In the genomic region with DNA sequence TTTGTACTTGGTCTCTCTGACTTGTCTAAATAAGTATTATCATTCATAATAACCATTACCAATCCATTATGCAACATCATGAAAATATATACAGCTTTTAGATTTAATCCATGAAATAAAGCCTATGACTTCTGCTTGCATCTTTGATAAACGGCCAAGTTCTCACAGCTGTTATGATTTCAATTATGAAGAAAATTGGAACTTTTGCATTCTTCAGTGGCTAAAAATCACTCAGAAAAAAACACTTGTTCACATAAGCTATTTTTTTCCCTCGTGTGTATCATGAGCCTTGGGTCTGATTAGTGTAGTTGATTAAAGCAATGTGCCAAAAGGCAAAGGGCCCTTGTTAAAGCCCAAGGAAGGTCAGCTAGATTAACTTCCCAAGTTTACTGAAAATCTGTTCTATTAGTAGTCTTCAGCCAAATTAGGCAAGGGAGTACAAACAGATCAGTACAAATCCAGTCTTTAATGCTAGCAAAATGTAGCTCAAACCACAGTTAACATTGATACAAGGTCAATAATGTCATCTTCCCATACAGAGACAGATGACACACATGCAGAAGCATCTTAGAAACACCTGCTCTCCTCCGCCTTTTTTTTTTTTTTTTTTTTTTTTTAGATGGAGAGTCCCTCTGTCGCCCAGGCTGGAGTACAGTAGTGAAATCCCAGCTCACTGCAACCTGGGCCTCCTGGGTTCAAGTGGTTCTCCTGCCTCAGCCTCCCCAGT, we compare ENCODE assay signal across 12 cellular contexts.
A peak's percentile ranks its signal among the peaks of the same experiment; 100 is the strongest.
DNase-seq lines count a peak whose midpoint lies in the region; ATAC-seq and TF ChIP-seq lines count a peak whose summit lies in the region.
"Had no signal": no experiment of that assay in that cellular context is flagged by ENCODE, and none has a peak within 500 bp of the region (broad histone marks: within the 10 kb centered on the region; RNA-seq: fewer than 3 reads in every experiment).

No MANE protein-coding gene starts in this region.

- no peak for TF ChIP-seq CTCF in OCI-LY3 (IDR thresholded peaks at IDR 0.05; ENCODE audit: low read depth, low read length)
- TF ChIP-seq CTCF in dorsolateral prefrontal cortex (IDR thresholded peaks at IDR 0.05 in 54 of 56, conservative IDR thresholded peaks at IDR 0.05 in 2 of 56; ENCODE audit: low read depth in 1 of 56, partially characterized antibody in 56 of 56): no peak

- H3K4me3 ChIP-seq in OCI-LY3 (ENCODE audit: low read length): peak overlapping the region; percentile 10; the same call in 1 of the 2 replicates
- no peak overlapping the region for H3K4me3 ChIP-seq in dorsolateral prefrontal cortex
- H3K4me3 ChIP-seq in skeletal muscle tissue (ENCODE audit: low read length in 3 of 3): no peak overlapping the region
- H3K4me3 ChIP-seq in aorta (ENCODE audit: low read length in 2 of 2): no peak overlapping the region
- H3K4me3 ChIP-seq: tibial nerve had no signal

- DNase-seq in activated T-cell treated with anti-CD3 and anti-CD28 coated beads, Interleukin-2, amount 50 U/mL, for 72 hours: no peak
- no peak for DNase-seq in activated T-cell treated with anti-CD3 and anti-CD28 coated beads, Interleukin-2, amount 50 U/mL, for 1 hour
- no peak for DNase-seq in dorsolateral prefrontal cortex
- DNase-seq in NCI-H2107 treated with DMSO at 0.1 percent for 48 hours (lab: John Stamatoyannopoulos, UW; ENCODE audit: unreplicated experiment): no peak
- DNase-seq in NCI-H2227 treated with DMSO at 0.1 percent for 48 hours (lab: John Stamatoyannopoulos, UW): no peak
- DNase-seq in aorta: no peak
- DNase-seq: Kasumi-1, NCI-H2029 had no signal

- peaks cover 60% of the 10 kb centered on the region for H3K4me1 Mint-ChIP-seq in activated T-cell treated with anti-CD3 and anti-CD28 coated beads, Interleukin-2, amount 50 U/mL, for 72 hours (ENCODE audit: low read depth)

- H3K9ac ChIP-seq in OCI-LY3 (ENCODE audit: low read length): peak overlapping the region; percentile 81
- H3K9ac ChIP-seq in skeletal muscle tissue (ENCODE audit: low read depth in 1 of 3, low read length in 3 of 3): no peak overlapping the region

- H3K4me3 Mint-ChIP-seq in activated T-cell treated with anti-CD3 and anti-CD28 coated beads, Interleukin-2, amount 50 U/mL, for 72 hours: peak overlapping the region; percentile 29 to 64

- no peaks in the 10 kb centered on the region for H3K79me2 ChIP-seq in OCI-LY3 (ENCODE audit: low read length)

- peak overlapping the region; percentile 57 for H3K4me2 ChIP-seq in OCI-LY3 (ENCODE audit: low read length)

- no peaks in the 10 kb centered on the region for H3K27me3 Mint-ChIP-seq in activated T-cell treated with anti-CD3 and anti-CD28 coated beads, Interleukin-2, amount 50 U/mL, for 72 hours (ENCODE audit: low read depth)

- H3K27ac Mint-ChIP-seq in activated T-cell treated with anti-CD3 and anti-CD28 coated beads, Interleukin-2, amount 50 U/mL, for 72 hours: no peak overlapping the region

- ATAC-seq in activated T-cell treated with anti-CD3 and anti-CD28 coated beads, Interleukin-2, amount 50 U/mL, for 72 hours (replicated peaks in 1 of 2): no peak
- ATAC-seq in aorta (ENCODE audit: low FRiP score): no peak
- ATAC-seq: Right ventricle myocardium inferior had no signal

- no peaks in the 10 kb centered on the region for H4K20me1 ChIP-seq in OCI-LY3 (ENCODE audit: insufficient read depth, low read length)

- H3K36me3 ChIP-seq in OCI-LY3 (replicated peaks; ENCODE audit: low read depth, low read length): no peaks in the 10 kb centered on the region
- no peaks in the 10 kb centered on the region for H3K36me3 ChIP-seq in skeletal muscle tissue (ENCODE audit: control insufficient read depth in 3 of 3, insufficient read depth in 3 of 3, low read length in 3 of 3)
- H3K36me3 ChIP-seq in aorta (ENCODE audit: control insufficient read depth in 1 of 2, insufficient read depth in 2 of 2, low read length in 1 of 2): no peaks in the 10 kb centered on the region
- H3K36me3 ChIP-seq: tibial nerve had no signal

- H3K4me1 ChIP-seq in OCI-LY3 (ENCODE audit: low read length): peaks cover 53% of the 10 kb centered on the region
- H3K4me1 ChIP-seq in skeletal muscle tissue (ENCODE audit: control insufficient read depth in 3 of 3, insufficient read depth in 3 of 3, low read length in 3 of 3): peaks cover 22 to 29% (median 28%) of the 10 kb centered on the region in 3 donors
- H3K4me1 ChIP-seq in aorta (ENCODE audit: control insufficient read depth in 1 of 2, insufficient read depth in 2 of 2, low read length in 2 of 2): peaks cover 0 to 1% of the 10 kb centered on the region in 2 donors

- intact Hi-C loops in dorsolateral prefrontal cortex (cut with DNase I) (no loop called here), aorta (cut with DNase I) (no loop called here)

- peaks cover 0 to 2% of the 10 kb centered on the region in 2 donors for H3K36me3 Mint-ChIP-seq in activated T-cell treated with anti-CD3 and anti-CD28 coated beads, Interleukin-2, amount 50 U/mL, for 72 hours (ENCODE audit: insufficient read depth in 2 of 2)

- H2AFZ ChIP-seq in OCI-LY3 (ENCODE audit: low read depth, low read length): peak overlapping the region; percentile 18; the same call in 1 of the 2 replicates

- no peaks in the 10 kb centered on the region for H3K9me3 Mint-ChIP-seq in activated T-cell treated with anti-CD3 and anti-CD28 coated beads, Interleukin-2, amount 50 U/mL, for 72 hours

- H3K27me3 ChIP-seq in OCI-LY3 (ENCODE audit: low read depth, low read length) (no peaks in the 10 kb centered on the region), dorsolateral prefrontal cortex (no peaks in the 10 kb centered on the region), skeletal muscle tissue (ENCODE audit: control insufficient read depth in 3 of 3, insufficient read depth in 3 of 3, low read length in 3 of 3) (no peaks in the 10 kb centered on the region), aorta (ENCODE audit: control insufficient read depth in 1 of 2, insufficient read depth in 2 of 2, low read length in 1 of 2) (no peaks in the 10 kb centered on the region)
- H3K27me3 ChIP-seq: tibial nerve had no signal

- WGBS in aorta, 2 donors: 71 to 81% methylated on average over 4 of the region's 4 CpGs

- H3K27ac ChIP-seq in OCI-LY3 (ENCODE audit: low read length) (peak overlapping the region; percentile 98), dorsolateral prefrontal cortex (peak overlapping the region in 53 of 59 donors; percentile 1 to 86 (median 66)), skeletal muscle tissue (ENCODE audit: low read depth, low read length) (peak overlapping the region; percentile 82), aorta (ENCODE audit: low read depth in 1 of 2, low read length in 2 of 2) (no peak overlapping the region)
- H3K27ac ChIP-seq: tibial nerve had no signal

- H3K9me3 ChIP-seq in OCI-LY3 (ENCODE audit: insufficient read depth, low read length) (no peaks in the 10 kb centered on the region), skeletal muscle tissue (ENCODE audit: control insufficient read depth in 3 of 3, low read length in 3 of 3) (no peaks in the 10 kb centered on the region), aorta (ENCODE audit: control insufficient read depth, low read length) (no peaks in the 10 kb centered on the region)
- H3K9me3 ChIP-seq: tibial nerve had no signal

Comparison
In these comparisons a context has a peak if more than half of its experiments do, and no peak if none do; other contexts are left out.
1. H3K27ac ChIP-seq: peak in OCI-LY3 (single experiment), dorsolateral prefrontal cortex (53 of 59) and skeletal muscle tissue (single experiment); none in aorta (0 of 2).